Comparison of ENCODE assay signal across 1 cellular context in genomic region chr12:47775100-47775911, GRCh38.
A peak's percentile ranks its signal among the peaks of the same experiment; 100 is the strongest.
TF ChIP-seq lines count a peak whose summit lies in the region.

No MANE protein-coding gene starts in this region.

TF ChIP-seq in K562, 482 proteins besides CTCF, POLR2A, EP300 and RAD21 (continued from another document and continues in another):
- TF ChIP-seq MBD1 (CRISPR knock-in tag; IDR thresholded peaks at IDR 0.05) = no peak
- no peak for TF ChIP-seq ZBTB8A (IDR thresholded peaks at IDR 0.05; ENCODE audit: partially characterized antibody)
- TF ChIP-seq ARID2 (IDR thresholded peaks at IDR 0.05) = no peak
- TF ChIP-seq ZNF639 (CRISPR knock-in tag; conservative IDR thresholded peaks at IDR 0.05 in 1 of 2, IDR thresholded peaks at IDR 0.05 in 1 of 2) = peak in 1 of 2 experiments; percentile 75; a peak in 2 of 4 replicates
- peak in 1 of 2 experiments; percentile 70; a peak in 1 of 4 replicates for TF ChIP-seq ZNF318 (IDR thresholded peaks at IDR 0.05; ENCODE audit: borderline replicate concordance in 1 of 2, low read depth in 1 of 2)
- no peak for TF ChIP-seq HNRNPK (IDR thresholded peaks at IDR 0.05; ENCODE audit: low read depth, low read length, poor library complexity, severe bottlenecking)
- no peak for TF ChIP-seq SLC30A9 (CRISPR knock-in tag; IDR thresholded peaks at IDR 0.05)
- no peak for TF ChIP-seq MEIS2 (IDR thresholded peaks at IDR 0.05; ENCODE audit: partially characterized antibody)
- TF ChIP-seq NEUROD1 (IDR thresholded peaks at IDR 0.05; ENCODE audit: borderline replicate concordance, low read depth, low read length, partially characterized antibody) = peak; percentile 50
- no peak for TF ChIP-seq NFXL1 (CRISPR knock-in tag; IDR thresholded peaks at IDR 0.05)
- TF ChIP-seq ATF1 (CRISPR knock-in tag; IDR thresholded peaks at IDR 0.05) = no peak
- TF ChIP-seq ATF1 (tag; IDR thresholded peaks at IDR 0.05) = peak; percentile 32; the same call in 1 of the 2 replicates
- TF ChIP-seq ZBTB11 (CRISPR knock-in tag; IDR thresholded peaks at IDR 0.05) = no peak; a peak in 1 of 6 replicates
- TF ChIP-seq HMG20A (CRISPR knock-in tag; conservative IDR thresholded peaks at IDR 0.05) = no peak
- TF ChIP-seq GTF2A2 (tag; IDR thresholded peaks at IDR 0.05) = no peak
- TF ChIP-seq HINFP (tag; conservative IDR thresholded peaks at IDR 0.05; ENCODE audit: low read depth) = peak; percentile 13; the same call in 1 of the 2 replicates
- TF ChIP-seq ZNF347 (CRISPR knock-in tag; IDR thresholded peaks at IDR 0.05; ENCODE audit: low read depth) = no peak
- no peak for TF ChIP-seq ERF (CRISPR knock-in tag; IDR thresholded peaks at IDR 0.05)
- no peak for TF ChIP-seq GABPA (tag; conservative IDR thresholded peaks at IDR 0.05; ENCODE audit: low read depth)
- TF ChIP-seq THRAP3 (IDR thresholded peaks at IDR 0.05; ENCODE audit: borderline replicate concordance) = no peak
- no peak for TF ChIP-seq ZKSCAN3 (CRISPR knock-in tag; IDR thresholded peaks at IDR 0.05)
- TF ChIP-seq THRB (CRISPR knock-in tag; conservative IDR thresholded peaks at IDR 0.05) = no peak
- no peak for TF ChIP-seq FOXJ3 (CRISPR knock-in tag; IDR thresholded peaks at IDR 0.05)
- no peak for TF ChIP-seq STAG1 (CRISPR knock-in tag; IDR thresholded peaks at IDR 0.05; ENCODE audit: borderline replicate concordance)
- TF ChIP-seq CAMTA2 (CRISPR knock-in tag; conservative IDR thresholded peaks at IDR 0.05) = no peak
- no peak; the same call in 1 of the 2 replicates for TF ChIP-seq SREBF1 (IDR thresholded peaks at IDR 0.05; ENCODE audit: borderline replicate concordance, low read depth, low read length)
- no peak for TF ChIP-seq SP2 (IDR thresholded peaks at IDR 0.05; ENCODE audit: extremely low read depth, low read depth, low read length, poor library complexity, severe bottlenecking)
- no peak for TF ChIP-seq TSHZ1 (CRISPR knock-in tag; IDR thresholded peaks at IDR 0.05)
- no peak for TF ChIP-seq SREBF2 (CRISPR knock-in tag; IDR thresholded peaks at IDR 0.05)
- TF ChIP-seq MAFG (tag; conservative IDR thresholded peaks at IDR 0.05) = peak; percentile 100
- no peak for TF ChIP-seq MTA2 (IDR thresholded peaks at IDR 0.05; ENCODE audit: low read depth)
- no peak for TF ChIP-seq ELK1 (CRISPR knock-in tag; IDR thresholded peaks at IDR 0.05)
- no peak for TF ChIP-seq PHTF2 (CRISPR knock-in tag; IDR thresholded peaks at IDR 0.05)
- no peak; the same call in 1 of the 2 replicates for TF ChIP-seq PTRF (tag; IDR thresholded peaks at IDR 0.05)
- no peak for TF ChIP-seq RBM39 (optimal IDR thresholded peaks at IDR 0.05; ENCODE audit: low read depth, low read length)
- no peak for TF ChIP-seq ZNF778 (CRISPR knock-in tag; IDR thresholded peaks at IDR 0.05)
- TF ChIP-seq RBM14 (IDR thresholded peaks at IDR 0.05; ENCODE audit: borderline replicate concordance, insufficient read depth, low read depth, low read length) = no peak
- no peak for TF ChIP-seq FIP1L1 (IDR thresholded peaks at IDR 0.05; ENCODE audit: low read depth, low read length, poor library complexity, severe bottlenecking)
- peak; percentile 56; the same call in 1 of the 2 replicates for TF ChIP-seq HSF4 (CRISPR knock-in tag; IDR thresholded peaks at IDR 0.05; ENCODE audit: borderline replicate concordance)
- no peak for TF ChIP-seq ZNF436 (CRISPR knock-in tag; IDR thresholded peaks at IDR 0.05)
